1 cellular context compared by ENCODE assay signal in the genomic region with DNA sequence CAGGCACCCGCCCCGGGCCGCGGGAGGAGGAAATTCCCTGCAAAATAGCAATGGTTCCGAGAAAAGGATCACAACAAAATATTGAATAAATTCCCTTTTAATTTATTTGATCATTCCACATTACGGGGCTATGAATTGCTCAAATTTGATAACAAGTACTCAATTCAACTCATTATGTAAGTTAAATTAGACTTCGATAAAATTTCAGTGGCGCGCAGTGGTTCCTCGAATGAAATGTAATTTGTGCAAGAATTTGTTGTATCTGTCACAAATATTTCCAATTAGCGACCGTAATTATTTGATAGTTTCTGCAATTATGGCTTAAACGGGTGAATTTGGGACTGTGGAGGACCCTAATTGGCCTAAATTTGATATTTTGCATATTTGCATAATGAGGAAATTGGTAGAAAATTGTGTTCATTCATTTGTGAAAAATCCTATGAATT.
TF ChIP-seq lines count a peak whose summit lies in the region.

No MANE protein-coding gene starts in this region.

TF ChIP-seq in liver, 16 proteins besides CTCF, POLR2A, EP300 and RAD21 (continued from another document):
- TF ChIP-seq HNF4G (IDR thresholded peaks at IDR 0.05) (no peak), RXRA (IDR thresholded peaks at IDR 0.05) (no peak)
TF ChIP-seq in liver: peak in this region for 0.
